ENCODE assay signal across 28 cellular contexts in genomic region chr1:209710098-209710497, GRCh38. TPM values are rescaled to one million over a fixed set of nuclear protein-coding genes. Genes with fewer than 3 reads are reported as not detected.
DNase-seq lines count a peak whose midpoint lies in the region; ATAC-seq, FAIRE-seq and TF ChIP-seq lines count a peak whose summit lies in the region.
"Had no signal": no experiment of that assay in that cellular context is flagged by ENCODE, and none has a peak within 500 bp of the region (broad histone marks: within the 10 kb centered on the region; RNA-seq: fewer than 3 reads in every experiment).

No MANE protein-coding gene starts in this region.

- no peaks in the 10 kb centered on the region for H3K9me3 Mint-ChIP-seq in activated CD4-positive, alpha-beta T cell treated with anti-CD3 and anti-CD28 coated beads, Interleukin-2, amount 10 ng/mL, durations not matched to agents 7 days and 5 days
- no peaks in the 10 kb centered on the region for H3K9me3 Mint-ChIP-seq in activated naive CD8-positive, alpha-beta T cell treated with anti-CD3 and anti-CD28 coated beads, Interleukin-2, amount 50 U/mL, for 24 hours
- H3K9me3 Mint-ChIP-seq: activated B cell treated with CpG ODN at 0.5 μM for 24 hours; CD8-positive, alpha-beta T cell had no signal

- no peak overlapping the region for H3K27ac ChIP-seq in esophagus squamous epithelium
- H3K27ac ChIP-seq: A549, HL-60, right lobe of liver, tibial nerve had no signal

- peak; percentile 33 for FAIRE-seq in GM19239 (lab: Jason Lieb, UNC)
- FAIRE-seq: A549, H54, K562 had no signal

- no peaks in the 10 kb centered on the region for H3K27me3 ChIP-seq in esophagus squamous epithelium
- H3K27me3 ChIP-seq: dorsolateral prefrontal cortex, right lobe of liver, tibial nerve had no signal

- H3K4me3 ChIP-seq in esophagus squamous epithelium, result no peak overlapping the region
- H3K4me3 ChIP-seq: A549, dorsolateral prefrontal cortex, K562, right lobe of liver, tibial nerve had no signal

- no peak overlapping the region for H3K4me3 Mint-ChIP-seq in activated CD4-positive, alpha-beta T cell treated with anti-CD3 and anti-CD28 coated beads, Interleukin-2, amount 10 ng/mL, durations not matched to agents 7 days and 5 days
- peak overlapping the region; percentile 41 for H3K4me3 Mint-ChIP-seq in activated naive CD8-positive, alpha-beta T cell treated with anti-CD3 and anti-CD28 coated beads, Interleukin-2, amount 50 U/mL, for 24 hours
- H3K4me3 Mint-ChIP-seq: activated B cell treated with CpG ODN at 0.5 μM for 24 hours; CD8-positive, alpha-beta T cell had no signal

- H3K4me1 ChIP-seq in esophagus squamous epithelium, result peaks cover 0 to 5% (median 0%) of the 10 kb centered on the region in 3 donors
- H3K4me1 ChIP-seq: A549, tibial nerve had no signal

- peak; percentile 71 for ATAC-seq in HG03520 (IDR thresholded peaks at IDR 0.05; ENCODE audit: unreplicated experiment)
- peak; percentile 74 for ATAC-seq in activated naive CD8-positive, alpha-beta T cell treated with anti-CD3 and anti-CD28 coated beads, Interleukin-2, amount 50 U/mL, for 24 hours
- ATAC-seq in GM18907 (IDR thresholded peaks at IDR 0.05; ENCODE audit: unreplicated experiment), result no peak
- ATAC-seq: A549; CD8-positive, alpha-beta T cell; K562; left cardiac atrium; Panc1 had no signal

- H3K36me3 ChIP-seq in esophagus squamous epithelium, result no peaks in the 10 kb centered on the region
- H3K36me3 ChIP-seq: tibial nerve had no signal

- TF ChIP-seq POLR2A in esophagus squamous epithelium (IDR thresholded peaks at IDR 0.05), result no peak

- no peak for DNase-seq in activated CD4-positive, alpha-beta T cell treated with anti-CD3 and anti-CD28 coated beads, Interleukin-2, amount 10 ng/mL, durations not matched to agents 7 days and 5 days
- no peak for DNase-seq in activated CD4-positive, alpha-beta T cell treated with anti-CD3 and anti-CD28 coated beads for 1 hour
- DNase-seq in GM19239 (ENCODE audit: insufficient read length, low spot score) (no peak), NCI-H2081 (lab: John Stamatoyannopoulos, UW) (no peak), esophagus squamous epithelium (lab: John Stamatoyannopoulos, UW) (no peak)
- DNase-seq in activated naive CD8-positive, alpha-beta T cell treated with anti-CD3 and anti-CD28 coated beads, Interleukin-2, amount 50 U/mL, for 24 hours, result no peak
- DNase-seq: activated B cell treated with CpG ODN at 0.5 μM for 24 hours; activated effector memory CD4-positive, alpha-beta T cell treated with anti-CD3 and anti-CD28 coated beads, Interleukin-2, amount 50 U/mL, for 16 hours; CD8-positive, alpha-beta T cell; dorsolateral prefrontal cortex; hippocampal formation; left cardiac atrium; NCI-H1436; NCI-H524; occipital lobe; right lobe of liver; stimulated activated CD4-positive, alpha-beta T cell treated with anti-CD3 and anti-CD28 coated beads, Interleukin-2, amount 100 ng/mL, for 48 hours; SW 1271 had no signal

- H3K9me3 ChIP-seq in esophagus squamous epithelium, result no peaks in the 10 kb centered on the region
- H3K9me3 ChIP-seq: A549, right lobe of liver, tibial nerve had no signal

- peak overlapping the region; percentile 0 for H3K27ac Mint-ChIP-seq in activated CD4-positive, alpha-beta T cell treated with anti-CD3 and anti-CD28 coated beads, Interleukin-2, amount 10 ng/mL, durations not matched to agents 7 days and 5 days
- H3K27ac Mint-ChIP-seq in activated naive CD8-positive, alpha-beta T cell treated with anti-CD3 and anti-CD28 coated beads, Interleukin-2, amount 50 U/mL, for 24 hours, result peak overlapping the region; percentile 67
- H3K27ac Mint-ChIP-seq: activated B cell treated with CpG ODN at 0.5 μM for 24 hours; CD8-positive, alpha-beta T cell had no signal

- H3K27me3 Mint-ChIP-seq in activated CD4-positive, alpha-beta T cell treated with anti-CD3 and anti-CD28 coated beads, Interleukin-2, amount 10 ng/mL, durations not matched to agents 7 days and 5 days, result no peaks in the 10 kb centered on the region
- H3K27me3 Mint-ChIP-seq in activated naive CD8-positive, alpha-beta T cell treated with anti-CD3 and anti-CD28 coated beads, Interleukin-2, amount 50 U/mL, for 24 hours, result no peaks in the 10 kb centered on the region

- POLR2A ChIA-PET in activated CD4-positive, alpha-beta T cell treated with anti-CD3 and anti-CD28 coated beads, Interleukin-2, amount 10 ng/mL, durations not matched to agents 7 days and 5 days (lab: Charles Lee), result no interaction called here

- intact Hi-C loops in esophagus squamous epithelium (cut with DNase I), result no loop called here

- no peaks in the 10 kb centered on the region for H3K36me3 Mint-ChIP-seq in activated CD4-positive, alpha-beta T cell treated with anti-CD3 and anti-CD28 coated beads, Interleukin-2, amount 10 ng/mL, durations not matched to agents 7 days and 5 days (ENCODE audit: low read depth)
- peaks cover 6% of the 10 kb centered on the region for H3K36me3 Mint-ChIP-seq in activated naive CD8-positive, alpha-beta T cell treated with anti-CD3 and anti-CD28 coated beads, Interleukin-2, amount 50 U/mL, for 24 hours (ENCODE audit: low read depth)
- H3K36me3 Mint-ChIP-seq: CD8-positive, alpha-beta T cell had no signal

- WGBS in esophagus squamous epithelium, 2 donors, result 58 to 75% methylated on average over 2 of the region's 2 CpGs

- TF ChIP-seq CTCF in esophagus squamous epithelium (IDR thresholded peaks at IDR 0.05), result no peak

- CTCF ChIA-PET in activated CD4-positive, alpha-beta T cell treated with anti-CD3 and anti-CD28 coated beads, Interleukin-2, amount 10 ng/mL, durations not matched to agents 7 days and 5 days (lab: Charles Lee), result no interaction called here

- H3K4me1 Mint-ChIP-seq in activated CD4-positive, alpha-beta T cell treated with anti-CD3 and anti-CD28 coated beads, Interleukin-2, amount 10 ng/mL, durations not matched to agents 7 days and 5 days, result peaks cover 12% of the 10 kb centered on the region
- H3K4me1 Mint-ChIP-seq in activated naive CD8-positive, alpha-beta T cell treated with anti-CD3 and anti-CD28 coated beads, Interleukin-2, amount 50 U/mL, for 24 hours, result peaks cover 72% of the 10 kb centered on the region
- H3K4me1 Mint-ChIP-seq: activated B cell treated with CpG ODN at 0.5 μM for 24 hours had no signal

RNA-seq across cellular contexts. Expression of gene HSD11B1, which starts 5.5 kb away (rescaled TPM):
- total RNA-seq in activated CD4-positive, alpha-beta T cell treated with anti-CD3 and anti-CD28 coated beads, Interleukin-2, amount 10 ng/mL, durations not matched to agents 7 days and 5 days, result 1 to 10 TPM; 1.5 TPM
- total RNA-seq in esophagus squamous epithelium, result 1 to 10 TPM in 3 of 4 donors, not detected in 1; 1.5 to 5.9 (median 4.0) TPM
- total RNA-seq: activated B cell treated with CpG ODN at 0.5 μM for 24 hours; CD8-positive, alpha-beta T cell; G401; occipital lobe had no signal

RNA-seq across cellular contexts. Expression of gene G0S2, which starts 34.9 kb away (rescaled TPM):
- total RNA-seq in activated CD4-positive, alpha-beta T cell treated with anti-CD3 and anti-CD28 coated beads, Interleukin-2, amount 10 ng/mL, durations not matched to agents 7 days and 5 days, result under 1 TPM; 0.56 to 0.64 TPM
- 10 to 100 TPM in 1 of 4 donors, 1 to 10 TPM in 3; 6.7 to 25.2 (median 7.1) TPM for total RNA-seq in esophagus squamous epithelium
- total RNA-seq: G401 had no signal

RNA-seq across cellular contexts. Expression of gene TRAF3IP3, which starts 45.8 kb away (rescaled TPM):
- 100 to 1,000 TPM; 426 to 434 TPM for total RNA-seq in activated CD4-positive, alpha-beta T cell treated with anti-CD3 and anti-CD28 coated beads, Interleukin-2, amount 10 ng/mL, durations not matched to agents 7 days and 5 days
- total RNA-seq in esophagus squamous epithelium, result 10 to 100 TPM in 1 of 4 donors, 1 to 10 TPM in 3; 1.2 to 10.3 (median 1.9) TPM
- total RNA-seq: fibroblast of lung had no signal

RNA-seq across cellular contexts. Expression of gene LAMB3, which starts 57.9 kb away (rescaled TPM):
- total RNA-seq in activated CD4-positive, alpha-beta T cell treated with anti-CD3 and anti-CD28 coated beads, Interleukin-2, amount 10 ng/mL, durations not matched to agents 7 days and 5 days, result 1 to 10 TPM; 1.3 to 1.9 TPM
- total RNA-seq in esophagus squamous epithelium, result 100 to 1,000 TPM in 3 of 4 donors, 10 to 100 TPM in 1; 65.4 to 121 (median 113) TPM
- total RNA-seq: CD8-positive, alpha-beta T cell; G401 had no signal

Comparison
In these comparisons a context has a peak if more than half of its experiments do, and no peak if none do; other contexts are left out.
1. RNA of gene G0S2, which starts 34.9 kb away (total RNA-seq): 6.7 to 25.2 TPM in esophagus squamous epithelium; 0.56 to 0.64 TPM in activated CD4-positive, alpha-beta T cell treated with anti-CD3 and anti-CD28 coated beads, Interleukin-2, amount 10 ng/mL, durations not matched to agents 7 days and 5 days; every median in the first group is over 4 times any median in the second.
2. RNA of gene TRAF3IP3, which starts 45.8 kb away (total RNA-seq): 426 to 434 TPM in activated CD4-positive, alpha-beta T cell treated with anti-CD3 and anti-CD28 coated beads, Interleukin-2, amount 10 ng/mL, durations not matched to agents 7 days and 5 days; 1.2 to 10.3 TPM in esophagus squamous epithelium; every median in the first group is over 10 times any median in the second.